ENCODE assay signal across 11 cellular contexts in genomic region chr2:37916512-37917082, GRCh38. TPM values are rescaled to one million over a fixed set of nuclear protein-coding genes. Genes with fewer than 3 reads are reported as not detected.
DNase-seq lines count a peak whose midpoint lies in the region; ATAC-seq and TF ChIP-seq lines count a peak whose summit lies in the region.
"Had no signal": no experiment of that assay in that cellular context is flagged by ENCODE, and none has a peak within 500 bp of the region (broad histone marks: within the 10 kb centered on the region; RNA-seq: fewer than 3 reads in every experiment).

No MANE protein-coding gene starts in this region.

- peaks cover 39% of the 10 kb centered on the region for H3K4me1 Mint-ChIP-seq in HFFc6 (ENCODE audit: low read depth)
- H3K4me1 Mint-ChIP-seq: activated naive CD4-positive, alpha-beta T cell treated with anti-CD3 and anti-CD28 coated beads, Interleukin-2, amount 50 U/mL, for 24 hours had no signal

- no peaks in the 10 kb centered on the region for H3K36me3 Mint-ChIP-seq in HFFc6 (ENCODE audit: low read depth)
- H3K36me3 Mint-ChIP-seq: activated naive CD4-positive, alpha-beta T cell treated with anti-CD3 and anti-CD28 coated beads, Interleukin-2, amount 50 U/mL, for 24 hours had no signal

- H3K4me1 ChIP-seq in transverse colon = peaks cover 0 to 53% (median 21%) of the 10 kb centered on the region in 4 donors
- H3K4me1 ChIP-seq in effector memory CD4-positive, alpha-beta T cell (ENCODE audit: control insufficient read depth, insufficient read depth, low read length, poor library complexity, severe bottlenecking) = no peaks in the 10 kb centered on the region
- H3K4me1 ChIP-seq: parathyroid adenoma had no signal

- H3K27me3 Mint-ChIP-seq in HFFc6 (ENCODE audit: insufficient read depth) = peaks cover 3% of the 10 kb centered on the region

- in situ Hi-C loops in transverse colon (cut with MboI; ENCODE audit: low pct_ligation_motif_present in 1 of 4, low pct_unique_long_range_greater_than_20kb in 1 of 4, low sequenced_read_pairs in 3 of 4) = no loop called here

- no peaks in the 10 kb centered on the region for H3K9me3 Mint-ChIP-seq in HFFc6
- H3K9me3 Mint-ChIP-seq: activated naive CD4-positive, alpha-beta T cell treated with anti-CD3 and anti-CD28 coated beads, Interleukin-2, amount 50 U/mL, for 24 hours had no signal

- intact Hi-C loops in transverse colon (cut with DNase I; ENCODE audit: low total_unique reads) = loop anchor here (5.0 kb wide), 1 partner anchor 541 kb away; no protein-coding TSS in a partner anchor

- H3K4me3 ChIP-seq in cardiac fibroblast (replicated peaks in 1 of 2; ENCODE audit: low read depth in 2 of 2, low read length in 2 of 2) = no peak overlapping the region
- H3K4me3 ChIP-seq in transverse colon = no peak overlapping the region
- no peak overlapping the region for H3K4me3 ChIP-seq in effector memory CD4-positive, alpha-beta T cell (ENCODE audit: insufficient read depth, low read depth, low read length, poor library complexity, severe bottlenecking)

- H3K27me3 ChIP-seq in transverse colon = no peaks in the 10 kb centered on the region
- no peaks in the 10 kb centered on the region for H3K27me3 ChIP-seq in effector memory CD4-positive, alpha-beta T cell (replicated peaks; ENCODE audit: control insufficient read depth, insufficient read depth, low read length, poor library complexity, severe bottlenecking)

- peak overlapping the region; percentile 40 for H3K27ac Mint-ChIP-seq in HFFc6
- H3K27ac Mint-ChIP-seq: activated naive CD4-positive, alpha-beta T cell treated with anti-CD3 and anti-CD28 coated beads, Interleukin-2, amount 50 U/mL, for 24 hours had no signal

- no peak for ATAC-seq in GM19455 (IDR thresholded peaks at IDR 0.05; ENCODE audit: unreplicated experiment)
- ATAC-seq: HCT116 had no signal

- peak overlapping the region; percentile 19 to 71 (median 58) for H3K27ac ChIP-seq in transverse colon
- H3K27ac ChIP-seq in effector memory CD4-positive, alpha-beta T cell (ENCODE audit: insufficient read depth, low read length, poor library complexity, severe bottlenecking) = no peak overlapping the region
- H3K27ac ChIP-seq: parathyroid adenoma had no signal

- TF ChIP-seq POLR2A in transverse colon (IDR thresholded peaks at IDR 0.05) = no peak

- H3K4me3 Mint-ChIP-seq in HFFc6 = peak overlapping the region; percentile 8
- H3K4me3 Mint-ChIP-seq: activated naive CD4-positive, alpha-beta T cell treated with anti-CD3 and anti-CD28 coated beads, Interleukin-2, amount 50 U/mL, for 24 hours had no signal

- WGBS in transverse colon (ENCODE audit: low coverage in 1 of 2), 2 donors = 67 to 73% methylated on average over 3 of the region's 3 CpGs

- TF ChIP-seq EP300 in transverse colon (IDR thresholded peaks at IDR 0.05; ENCODE audit: low read depth) = no peak

- DNase-seq in HFFc6 (peak; percentile 85), cardiac fibroblast (ENCODE audit: low read depth in 2 of 2) (peak; percentile 93 to 99), kidney tubule cell (ENCODE audit: low spot score) (peak; percentile 40), transverse colon (peak; percentile 55)
- DNase-seq in effector memory CD4-positive, alpha-beta T cell = no peak
- DNase-seq in stimulated activated CD4-positive, alpha-beta T cell treated with anti-CD3 and anti-CD28 coated beads, Interleukin-4, amount 100 ng/mL, for 1 hour = no peak
- DNase-seq: NCI-H526 treated with DMSO at 0.1 percent for 48 hours had no signal

- TF ChIP-seq CTCF in HFFc6 (IDR thresholded peaks at IDR 0.05) (no peak), cardiac fibroblast (IDR thresholded peaks at IDR 0.05; ENCODE audit: low read depth, low read length) (no peak), transverse colon (IDR thresholded peaks at IDR 0.05) (no peak)

- no peaks in the 10 kb centered on the region for H3K9me3 ChIP-seq in transverse colon
- no peaks in the 10 kb centered on the region for H3K9me3 ChIP-seq in effector memory CD4-positive, alpha-beta T cell (ENCODE audit: control insufficient read depth, low read length)

- no peaks in the 10 kb centered on the region for H3K36me3 ChIP-seq in transverse colon
- no peaks in the 10 kb centered on the region for H3K36me3 ChIP-seq in effector memory CD4-positive, alpha-beta T cell (ENCODE audit: control insufficient read depth, insufficient read depth, low read length)

RNA-seq across cellular contexts. Expression of gene RMDN2, which starts 8.5 kb away (rescaled TPM):
- 1 to 10 TPM; 2.6 to 6.7 (median 3.4) TPM for total RNA-seq in HFFc6 (2021; fragmentation: NEBNext Ultra II Directional; extraction: Animal tissue kit (Norgen Biotek cat#: 25700))
- 10 to 100 TPM; 12.3 to 48.3 (median 28.9) TPM for total RNA-seq in transverse colon

Comparison
In these comparisons a context has a peak if more than half of its experiments do, and no peak if none do; other contexts are left out.
1. DNase-seq: peak in HFFc6 (single experiment), cardiac fibroblast (2 of 2), kidney tubule cell (single experiment) and transverse colon (single experiment); none in effector memory CD4-positive, alpha-beta T cell (0 of 3) and stimulated activated CD4-positive, alpha-beta T cell treated with anti-CD3 and anti-CD28 coated beads, Interleukin-4, amount 100 ng/mL, for 1 hour (single experiment).